ENCODE assay signal across 8 cellular contexts in genomic region chrX:39149761-39150160, GRCh38.
A peak's percentile ranks its signal among the peaks of the same experiment; 100 is the strongest.
DNase-seq lines count a peak whose midpoint lies in the region; ATAC-seq, FAIRE-seq and TF ChIP-seq lines count a peak whose summit lies in the region.

No MANE protein-coding gene starts in this region.

- H3K27me3 Mint-ChIP-seq in GM23338 (ENCODE audit: insufficient read depth, low read depth, poor library complexity): no peaks in the 10 kb centered on the region

- H3K79me2 ChIP-seq in GM23338 (replicated peaks; ENCODE audit: insufficient read depth): no peaks in the 10 kb centered on the region

- H3K9me2 ChIP-seq in GM23338 (ENCODE audit: insufficient read depth): no peaks in the 10 kb centered on the region

- peak overlapping the region; percentile 49; the same call in 2 of the 3 replicates for H3K4me3 Mint-ChIP-seq in GM23338

- WGBS in gastroesophageal sphincter (ENCODE audit: low coverage in 1 of 2), 2 donors: 7 to 38% methylated on average over 3 to 7 of the region's 8 CpGs
- 19 to 26% methylated on average over 8 of the region's 8 CpGs for WGBS in pancreas, 2 donors

- no peaks in the 10 kb centered on the region; the same call in 2 of the 3 replicates for H3K36me3 Mint-ChIP-seq in GM23338 (ENCODE audit: low read depth)

- ATAC-seq in GM23338 (peak; percentile 85), gastroesophageal sphincter (peak; percentile 81), pancreas (peak; percentile 76 to 93 (median 90)), HG02884 (IDR thresholded peaks at IDR 0.05; ENCODE audit: unreplicated experiment) (no peak), GM21717 (IDR thresholded peaks at IDR 0.05; ENCODE audit: unreplicated experiment) (no peak)

- peak overlapping the region; percentile 61 for H3K4me2 ChIP-seq in GM23338

- FAIRE-seq in pancreas (lab: Jason Lieb, UNC): no peak

- no peaks in the 10 kb centered on the region; the same call in 1 of the 2 replicates for H3K4me1 ChIP-seq in GM23338 (ENCODE audit: insufficient read depth)
- no peaks in the 10 kb centered on the region for H3K4me1 ChIP-seq in gastroesophageal sphincter
- H3K4me1 ChIP-seq in pancreas: peaks cover 0 to 7% (median 0%) of the 10 kb centered on the region in 3 donors

- no peak for TF ChIP-seq POLR2A in gastroesophageal sphincter (IDR thresholded peaks at IDR 0.05)

- no peaks in the 10 kb centered on the region for H3K9me3 ChIP-seq in gastroesophageal sphincter
- no peaks in the 10 kb centered on the region for H3K9me3 ChIP-seq in pancreas

- no peaks in the 10 kb centered on the region for H3K27me3 ChIP-seq in GM23338 (ENCODE audit: insufficient read depth)
- H3K27me3 ChIP-seq in gastroesophageal sphincter: no peaks in the 10 kb centered on the region
- peaks cover 0 to 7% (median 0%) of the 10 kb centered on the region in 4 donors for H3K27me3 ChIP-seq in pancreas

- peaks cover 34% of the 10 kb centered on the region for H3K4me1 Mint-ChIP-seq in GM23338

- no peak for TF ChIP-seq EP300 in gastroesophageal sphincter (IDR thresholded peaks at IDR 0.05)

- H3K27ac Mint-ChIP-seq in GM23338: no peak overlapping the region

- H3K4me3 ChIP-seq in GM23338 (no peak overlapping the region; the same call in 1 of the 2 replicates), gastroesophageal sphincter (no peak overlapping the region), pancreas (no peak overlapping the region)

- TF ChIP-seq CTCF in GM23338 (conservative IDR thresholded peaks at IDR 0.05; ENCODE audit: low read depth in 2 of 2): peak; percentile 67 to 77
- TF ChIP-seq CTCF in gastroesophageal sphincter (IDR thresholded peaks at IDR 0.05): peak; percentile 24 to 67 (median 47)
- TF ChIP-seq CTCF in pancreas (IDR thresholded peaks at IDR 0.05): peak; percentile 45 to 77 (median 72)

- H3K27ac ChIP-seq in GM23338 (ENCODE audit: low read depth): no peak overlapping the region
- H3K27ac ChIP-seq in gastroesophageal sphincter: no peak overlapping the region
- H3K27ac ChIP-seq in pancreas: no peak overlapping the region

- peak; percentile 54 for DNase-seq in AG08395 (ENCODE audit: low spot score)
- peak; percentile 71 for DNase-seq in GM23338 (ENCODE audit: low spot score)
- peak; percentile 70 to 82 for DNase-seq in NOMO-1 (lab: John Stamatoyannopoulos, UW; ENCODE audit: unreplicated experiment in 2 of 2)
- DNase-seq in activated T-cell treated with anti-CD3 and anti-CD28 coated beads, Interleukin-2, amount 50 U/mL, for 48 hours: peak; percentile 63 to 74
- DNase-seq in pancreas: peak; percentile 48 to 92 (median 77)

- no peak overlapping the region for H2AFZ ChIP-seq in GM23338

- H4K20me1 ChIP-seq in GM23338 (replicated peaks; ENCODE audit: insufficient read depth): no peaks in the 10 kb centered on the region

- intact Hi-C loops in pancreas (cut with DNase I): loop anchor here in 2 of 3 donors (10.0 kb wide), 2 partner anchors 375 to 385 kb away; no protein-coding TSS in a partner anchor

- H3K9me3 Mint-ChIP-seq in GM23338: no peaks in the 10 kb centered on the region

- H3K36me3 ChIP-seq in GM23338 (ENCODE audit: insufficient read depth): no peaks in the 10 kb centered on the region
- H3K36me3 ChIP-seq in gastroesophageal sphincter: no peaks in the 10 kb centered on the region
- H3K36me3 ChIP-seq in pancreas: no peaks in the 10 kb centered on the region

- no peaks in the 10 kb centered on the region for H3F3A ChIP-seq in GM23338 (replicated peaks; ENCODE audit: low read depth)

TF ChIP-seq in GM23338, 12 proteins besides CTCF, POLR2A, EP300 and RAD21 (continues in another document):
- TF ChIP-seq POLR2AphosphoS5 (IDR thresholded peaks at IDR 0.05; ENCODE audit: low read depth): no peak
- no peak for TF ChIP-seq EZH2 (IDR thresholded peaks at IDR 0.05; ENCODE audit: low read depth, unreplicated experiment)
- no peak for TF ChIP-seq CREB1 (CRISPR knock-in tag; IDR thresholded peaks at IDR 0.05; ENCODE audit: low read depth)
- TF ChIP-seq STAT1 (IDR thresholded peaks at IDR 0.05; ENCODE audit: unreplicated experiment): no peak
- no peak for TF ChIP-seq NANOG (IDR thresholded peaks at IDR 0.05; ENCODE audit: borderline replicate concordance)
- TF ChIP-seq, protein P1, sequence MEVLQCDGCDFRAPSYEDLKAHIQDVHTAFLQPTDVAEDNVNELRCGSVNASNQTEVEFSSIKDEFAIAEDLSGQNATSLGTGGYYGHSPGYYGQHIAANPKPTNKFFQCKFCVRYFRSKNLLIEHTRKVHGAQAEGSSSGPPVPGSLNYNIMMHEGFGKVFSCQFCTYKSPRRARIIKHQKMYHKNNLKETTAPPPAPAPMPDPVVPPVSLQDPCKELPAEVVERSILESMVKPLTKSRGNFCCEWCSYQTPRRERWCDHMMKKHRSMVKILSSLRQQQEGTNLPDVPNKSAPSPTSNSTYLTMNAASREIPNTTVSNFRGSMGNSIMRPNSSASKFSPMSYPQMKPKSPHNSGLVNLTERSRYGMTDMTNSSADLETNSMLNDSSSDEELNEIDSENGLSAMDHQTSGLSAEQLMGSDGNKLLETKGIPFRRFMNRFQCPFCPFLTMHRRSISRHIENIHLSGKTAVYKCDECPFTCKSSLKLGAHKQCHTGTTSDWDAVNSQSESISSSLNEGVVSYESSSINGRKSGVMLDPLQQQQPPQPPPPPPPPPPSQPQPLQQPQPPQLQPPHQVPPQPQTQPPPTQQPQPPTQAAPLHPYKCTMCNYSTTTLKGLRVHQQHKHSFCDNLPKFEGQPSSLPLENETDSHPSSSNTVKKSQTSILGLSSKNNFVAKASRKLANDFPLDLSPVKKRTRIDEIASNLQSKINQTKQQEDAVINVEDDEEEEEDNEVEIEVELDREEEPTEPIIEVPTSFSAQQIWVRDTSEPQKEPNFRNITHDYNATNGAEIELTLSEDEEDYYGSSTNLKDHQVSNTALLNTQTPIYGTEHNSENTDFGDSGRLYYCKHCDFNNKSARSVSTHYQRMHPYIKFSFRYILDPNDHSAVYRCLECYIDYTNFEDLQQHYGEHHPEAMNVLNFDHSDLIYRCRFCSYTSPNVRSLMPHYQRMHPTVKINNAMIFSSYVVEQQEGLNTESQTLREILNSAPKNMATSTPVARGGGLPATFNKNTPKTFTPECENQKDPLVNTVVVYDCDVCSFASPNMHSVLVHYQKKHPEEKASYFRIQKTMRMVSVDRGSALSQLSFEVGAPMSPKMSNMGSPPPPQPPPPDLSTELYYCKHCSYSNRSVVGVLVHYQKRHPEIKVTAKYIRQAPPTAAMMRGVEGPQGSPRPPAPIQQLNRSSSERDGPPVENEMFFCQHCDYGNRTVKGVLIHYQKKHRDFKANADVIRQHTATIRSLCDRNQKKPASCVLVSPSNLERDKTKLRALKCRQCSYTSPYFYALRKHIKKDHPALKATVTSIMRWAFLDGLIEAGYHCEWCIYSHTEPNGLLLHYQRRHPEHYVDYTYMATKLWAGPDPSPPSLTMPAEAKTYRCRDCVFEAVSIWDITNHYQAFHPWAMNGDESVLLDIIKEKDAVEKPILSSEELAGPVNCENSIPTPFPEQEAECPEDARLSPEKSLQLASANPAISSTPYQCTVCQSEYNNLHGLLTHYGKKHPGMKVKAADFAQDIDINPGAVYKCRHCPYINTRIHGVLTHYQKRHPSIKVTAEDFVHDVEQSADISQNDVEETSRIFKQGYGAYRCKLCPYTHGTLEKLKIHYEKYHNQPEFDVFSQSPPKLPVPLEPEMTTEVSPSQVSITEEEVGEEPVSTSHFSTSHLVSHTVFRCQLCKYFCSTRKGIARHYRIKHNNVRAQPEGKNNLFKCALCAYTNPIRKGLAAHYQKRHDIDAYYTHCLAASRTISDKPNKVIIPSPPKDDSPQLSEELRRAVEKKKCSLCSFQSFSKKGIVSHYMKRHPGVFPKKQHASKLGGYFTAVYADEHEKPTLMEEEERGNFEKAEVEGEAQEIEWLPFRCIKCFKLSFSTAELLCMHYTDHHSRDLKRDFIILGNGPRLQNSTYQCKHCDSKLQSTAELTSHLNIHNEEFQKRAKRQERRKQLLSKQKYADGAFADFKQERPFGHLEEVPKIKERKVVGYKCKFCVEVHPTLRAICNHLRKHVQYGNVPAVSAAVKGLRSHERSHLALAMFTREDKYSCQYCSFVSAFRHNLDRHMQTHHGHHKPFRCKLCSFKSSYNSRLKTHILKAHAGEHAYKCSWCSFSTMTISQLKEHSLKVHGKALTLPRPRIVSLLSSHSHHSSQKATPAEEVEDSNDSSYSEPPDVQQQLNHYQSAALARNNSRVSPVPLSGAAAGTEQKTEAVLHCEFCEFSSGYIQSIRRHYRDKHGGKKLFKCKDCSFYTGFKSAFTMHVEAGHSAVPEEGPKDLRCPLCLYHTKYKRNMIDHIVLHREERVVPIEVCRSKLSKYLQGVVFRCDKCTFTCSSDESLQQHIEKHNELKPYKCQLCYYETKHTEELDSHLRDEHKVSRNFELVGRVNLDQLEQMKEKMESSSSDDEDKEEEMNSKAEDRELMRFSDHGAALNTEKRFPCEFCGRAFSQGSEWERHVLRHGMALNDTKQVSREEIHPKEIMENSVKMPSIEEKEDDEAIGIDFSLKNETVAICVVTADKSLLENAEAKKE (CRISPR knock-in tag; IDR thresholded peaks at IDR 0.05): no peak
- no peak for TF ChIP-seq ZNF114 (CRISPR knock-in tag; IDR thresholded peaks at IDR 0.05)
- no peak for TF ChIP-seq JUNB (IDR thresholded peaks at IDR 0.05; ENCODE audit: unreplicated experiment)
- TF ChIP-seq, protein P2, sequence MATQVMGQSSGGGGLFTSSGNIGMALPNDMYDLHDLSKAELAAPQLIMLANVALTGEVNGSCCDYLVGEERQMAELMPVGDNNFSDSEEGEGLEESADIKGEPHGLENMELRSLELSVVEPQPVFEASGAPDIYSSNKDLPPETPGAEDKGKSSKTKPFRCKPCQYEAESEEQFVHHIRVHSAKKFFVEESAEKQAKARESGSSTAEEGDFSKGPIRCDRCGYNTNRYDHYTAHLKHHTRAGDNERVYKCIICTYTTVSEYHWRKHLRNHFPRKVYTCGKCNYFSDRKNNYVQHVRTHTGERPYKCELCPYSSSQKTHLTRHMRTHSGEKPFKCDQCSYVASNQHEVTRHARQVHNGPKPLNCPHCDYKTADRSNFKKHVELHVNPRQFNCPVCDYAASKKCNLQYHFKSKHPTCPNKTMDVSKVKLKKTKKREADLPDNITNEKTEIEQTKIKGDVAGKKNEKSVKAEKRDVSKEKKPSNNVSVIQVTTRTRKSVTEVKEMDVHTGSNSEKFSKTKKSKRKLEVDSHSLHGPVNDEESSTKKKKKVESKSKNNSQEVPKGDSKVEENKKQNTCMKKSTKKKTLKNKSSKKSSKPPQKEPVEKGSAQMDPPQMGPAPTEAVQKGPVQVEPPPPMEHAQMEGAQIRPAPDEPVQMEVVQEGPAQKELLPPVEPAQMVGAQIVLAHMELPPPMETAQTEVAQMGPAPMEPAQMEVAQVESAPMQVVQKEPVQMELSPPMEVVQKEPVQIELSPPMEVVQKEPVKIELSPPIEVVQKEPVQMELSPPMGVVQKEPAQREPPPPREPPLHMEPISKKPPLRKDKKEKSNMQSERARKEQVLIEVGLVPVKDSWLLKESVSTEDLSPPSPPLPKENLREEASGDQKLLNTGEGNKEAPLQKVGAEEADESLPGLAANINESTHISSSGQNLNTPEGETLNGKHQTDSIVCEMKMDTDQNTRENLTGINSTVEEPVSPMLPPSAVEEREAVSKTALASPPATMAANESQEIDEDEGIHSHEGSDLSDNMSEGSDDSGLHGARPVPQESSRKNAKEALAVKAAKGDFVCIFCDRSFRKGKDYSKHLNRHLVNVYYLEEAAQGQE (IDR thresholded peaks at IDR 0.05; ENCODE audit: unreplicated experiment): no peak
- TF ChIP-seq ZNF331 (CRISPR knock-in tag; IDR thresholded peaks at IDR 0.05; ENCODE audit: low read depth): no peak

Comparison
In these comparisons a context has a peak if more than half of its experiments do, and no peak if none do; other contexts are left out.
1. ATAC-seq: peak in GM23338 (single experiment), gastroesophageal sphincter (single experiment) and pancreas (4 of 4); none in HG02884 (single experiment) and GM21717 (single experiment).
2. Peak in every context shown above with its lines, with median percentiles within 50 percentile points of each other: DNase-seq and CTCF ChIP-seq.